In genomic region chr16:11816123-11816522, GRCh38 we compare ENCODE assay signal across 25 cellular contexts.
"Had no signal": no experiment of that assay in that cellular context is flagged by ENCODE, and none has a peak within 500 bp of the region (broad histone marks: within the 10 kb centered on the region; RNA-seq: fewer than 3 reads in every experiment).

No MANE protein-coding gene starts in this region.

- H3K36me3 ChIP-seq: gastrocnemius medialis, heart left ventricle, left lung, ovary, sigmoid colon, tibial nerve, upper lobe of left lung had no signal

- H3K27ac ChIP-seq: dorsolateral prefrontal cortex, epithelial cell of prostate, gastrocnemius medialis, heart left ventricle, hepatocyte, ovary, psoas muscle, sigmoid colon, testis, tibial nerve, upper lobe of left lung had no signal

- H3K4me1 ChIP-seq: gastrocnemius medialis, psoas muscle, sigmoid colon, testis had no signal

- DNase-seq: cortex of kidney; dorsolateral prefrontal cortex; effector CD4-positive, alpha-beta T cell; foreskin fibroblast; gastrocnemius medialis; heart left ventricle; kidney; left lung; mesenchymal stem cell; mucosa of descending colon; naive B cell; occipital lobe; ovary; psoas muscle; right cardiac atrium; sigmoid colon; stimulated activated CD4-positive, alpha-beta T cell treated with anti-CD3 and anti-CD28 coated beads, Interleukin-2, amount 100 ng/mL, for 24 hours; stimulated activated CD4-positive, alpha-beta T cell treated with anti-CD3 and anti-CD28 coated beads, Interleukin-4, amount 100 ng/mL, for 24 hours; stimulated activated naive CD4-positive, alpha-beta T cell treated with Interleukin-2 at 50 U/mL for 16 hours; substantia nigra; testis; upper lobe of left lung had no signal

- H3K27me3 ChIP-seq: dorsolateral prefrontal cortex, gastrocnemius medialis, heart left ventricle, hepatocyte, left lung, ovary, sigmoid colon, testis, tibial nerve, upper lobe of left lung had no signal

- H3K9me3 ChIP-seq: gastrocnemius medialis, heart left ventricle, left lung, mucosa of descending colon, ovary, psoas muscle, sigmoid colon, testis, tibial nerve, upper lobe of left lung had no signal

- H3K4me3 ChIP-seq: dorsolateral prefrontal cortex, gastrocnemius medialis, heart left ventricle, hepatocyte, left lung, mucosa of descending colon, ovary, psoas muscle, sigmoid colon, testis, tibial nerve, upper lobe of left lung had no signal
